In the genomic region with DNA sequence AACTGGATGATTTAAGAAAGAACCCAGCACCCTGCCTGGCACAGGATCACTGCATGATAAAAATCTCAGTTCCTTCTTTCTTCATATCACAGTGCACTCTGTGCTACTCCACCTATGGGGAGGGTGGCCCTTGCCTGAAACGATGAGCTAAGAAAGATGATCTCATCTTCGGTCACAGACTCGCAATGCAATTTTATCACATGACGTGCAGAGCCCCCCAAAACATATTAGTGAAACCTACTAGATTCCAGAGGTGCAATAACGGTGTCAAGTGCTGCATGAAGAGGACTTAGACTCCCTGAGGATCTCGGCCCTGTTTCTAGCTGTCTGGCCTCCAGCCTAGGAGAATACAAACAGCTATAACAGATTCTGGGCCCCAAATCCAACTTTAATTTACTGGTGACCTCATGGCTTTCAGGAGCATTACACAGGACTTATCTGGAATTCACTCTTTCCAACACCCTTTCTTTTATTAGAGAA, we compare ENCODE assay signal across 12 cellular contexts.
DNase-seq lines count a peak whose midpoint lies in the region; ATAC-seq and TF ChIP-seq lines count a peak whose summit lies in the region.
"Had no signal": no experiment of that assay in that cellular context is flagged by ENCODE, and none has a peak within 500 bp of the region (broad histone marks: within the 10 kb centered on the region; RNA-seq: fewer than 3 reads in every experiment).

No MANE protein-coding gene starts in this region.

- H3K4me2 ChIP-seq in OCI-LY3 (ENCODE audit: low read length), result peak overlapping the region; percentile 31

- no peak overlapping the region for H3K4me3 ChIP-seq in OCI-LY3 (ENCODE audit: low read length)
- H3K4me3 ChIP-seq in subcutaneous abdominal adipose tissue (ENCODE audit: low read depth in 1 of 5, low read length in 5 of 5), result no peak overlapping the region

- no peak for TF ChIP-seq CTCF in OCI-LY3 (IDR thresholded peaks at IDR 0.05; ENCODE audit: low read depth, low read length)

- H3K79me2 ChIP-seq in OCI-LY3 (ENCODE audit: low read length), result no peaks in the 10 kb centered on the region

- H3K4me1 ChIP-seq in OCI-LY3 (ENCODE audit: low read length) (peaks cover 19% of the 10 kb centered on the region), subcutaneous abdominal adipose tissue (ENCODE audit: control insufficient read depth in 5 of 5, insufficient read depth in 5 of 5, low read length in 5 of 5) (peaks cover 4 to 74% (median 61%) of the 10 kb centered on the region in 5 donors)

- H3K9ac ChIP-seq in OCI-LY3 (ENCODE audit: low read length) (no peak overlapping the region), subcutaneous abdominal adipose tissue (ENCODE audit: low read length in 5 of 5) (peak overlapping the region in 1 of 5 donors; percentile 57)

- DNase-seq in H4 (ENCODE audit: low spot score) (peak; percentile 19), NCI-H2029 treated with DMSO at 0.1 percent for 48 hours (lab: John Stamatoyannopoulos, UW) (no peak), NCI-H1048 (lab: John Stamatoyannopoulos, UW) (no peak), NCI-H524 treated with DMSO at 0.1 percent for 48 hours (lab: John Stamatoyannopoulos, UW) (no peak)
- DNase-seq: activated CD4-positive, alpha-beta T cell treated with anti-CD3 and anti-CD28 coated beads, Interleukin-2, amount 50 U/mL, for 4 hours; activated naive CD8-positive, alpha-beta T cell treated with anti-CD3 and anti-CD28 coated beads, Interleukin-2, amount 50 U/mL, for 24 hours; NCI-H2171; SIG-M5; stimulated activated naive CD8-positive, alpha-beta T cell treated with anti-CD3 and anti-CD28 coated beads, Interleukin-15, Interleukin-2, amounts not matched to agents 100 U/mL and 50 U/mL, for 24 hours had no signal

- peak; percentile 86 for ATAC-seq in GM18867 (IDR thresholded peaks at IDR 0.05; ENCODE audit: unreplicated experiment)
- ATAC-seq: activated naive CD8-positive, alpha-beta T cell treated with anti-CD3 and anti-CD28 coated beads, Interleukin-2, amount 50 U/mL, for 24 hours; stimulated activated naive CD8-positive, alpha-beta T cell treated with anti-CD3 and anti-CD28 coated beads, Interleukin-15, Interleukin-2, amounts not matched to agents 100 U/mL and 50 U/mL, for 24 hours had no signal

- no peak overlapping the region for H2AFZ ChIP-seq in OCI-LY3 (ENCODE audit: low read depth, low read length)

- no peaks in the 10 kb centered on the region for H3K36me3 ChIP-seq in OCI-LY3 (replicated peaks; ENCODE audit: low read depth, low read length)
- no peaks in the 10 kb centered on the region for H3K36me3 ChIP-seq in subcutaneous abdominal adipose tissue (ENCODE audit: control insufficient read depth in 5 of 5, insufficient read depth in 5 of 5, low read length in 5 of 5)

- H4K20me1 ChIP-seq in OCI-LY3 (ENCODE audit: insufficient read depth, low read length), result no peaks in the 10 kb centered on the region

- H3K27ac ChIP-seq in OCI-LY3 (ENCODE audit: low read length), result no peak overlapping the region
- H3K27ac ChIP-seq in subcutaneous abdominal adipose tissue (ENCODE audit: low read depth, low read length), result peak overlapping the region; percentile 82

- H3K27me3 ChIP-seq in OCI-LY3 (ENCODE audit: low read depth, low read length), result no peaks in the 10 kb centered on the region
- no peaks in the 10 kb centered on the region for H3K27me3 ChIP-seq in subcutaneous abdominal adipose tissue (ENCODE audit: control insufficient read depth in 5 of 5, insufficient read depth in 4 of 5, low read length in 5 of 5)

- H3K9me3 ChIP-seq in OCI-LY3 (ENCODE audit: insufficient read depth, low read length), result no peaks in the 10 kb centered on the region
- H3K9me3 ChIP-seq in subcutaneous abdominal adipose tissue (ENCODE audit: control insufficient read depth in 5 of 5, low read length in 5 of 5), result no peaks in the 10 kb centered on the region
